ENCODE assay signal across 12 cellular contexts in genomic region chr14:35352274-35353233, GRCh38. TPM values are rescaled to one million over a fixed set of nuclear protein-coding genes. Genes with fewer than 3 reads are reported as not detected.
DNase-seq lines count a peak whose midpoint lies in the region; ATAC-seq, FAIRE-seq and TF ChIP-seq lines count a peak whose summit lies in the region.
"Had no signal": no experiment of that assay in that cellular context is flagged by ENCODE, and none has a peak within 500 bp of the region (broad histone marks: within the 10 kb centered on the region; RNA-seq: fewer than 3 reads in every experiment).

No MANE protein-coding gene starts in this region.

- intact Hi-C loops in K562 (cut with micrococcal nuclease) (no loop called here), kidney (cut with DNase I) (no loop called here)

- H3K36me3 Mint-ChIP-seq in activated T-helper 17 cell treated with anti-CD3 and anti-CD28 coated beads, Interleukin-2, amount 50 U/mL, for 72 hours (ENCODE audit: low read depth), result no peaks in the 10 kb centered on the region

- H3K79me2 ChIP-seq in K562 (ENCODE audit: control insufficient read depth, insufficient read depth, low read length), result no peaks in the 10 kb centered on the region

- H3K36me3 ChIP-seq in H7 (replicated peaks; ENCODE audit: control insufficient read depth, insufficient read depth, low read length) (no peaks in the 10 kb centered on the region), K562 (ENCODE audit: control insufficient read depth, insufficient read depth, low read length) (no peaks in the 10 kb centered on the region), mucosa of rectum (ENCODE audit: control insufficient read depth in 2 of 2, insufficient read depth in 2 of 2, low read length in 2 of 2) (no peaks in the 10 kb centered on the region), kidney (ENCODE audit: control insufficient read depth in 1 of 2, insufficient read depth in 2 of 2, low read length in 2 of 2) (no peaks in the 10 kb centered on the region)

- no peak for TF ChIP-seq EP300 in K562 (IDR thresholded peaks at IDR 0.05; ENCODE audit: low read length)

- peaks cover 15% of the 10 kb centered on the region for H3K4me1 Mint-ChIP-seq in activated T-helper 17 cell treated with anti-CD3 and anti-CD28 coated beads, Interleukin-2, amount 50 U/mL, for 72 hours

- H3K9ac ChIP-seq in K562 (ENCODE audit: insufficient read depth in 1 of 2, low read depth in 2 of 2, low read length in 2 of 2) (peak overlapping the region in 1 of 2 experiments; percentile 78; a peak in 3 of 4 replicates), mucosa of rectum (ENCODE audit: low read depth in 1 of 2, low read length in 2 of 2) (no peak overlapping the region), kidney (ENCODE audit: low read length in 2 of 2) (no peak overlapping the region)

- H3K9me3 Mint-ChIP-seq in activated T-helper 17 cell treated with anti-CD3 and anti-CD28 coated beads, Interleukin-2, amount 50 U/mL, for 72 hours, result no peaks in the 10 kb centered on the region

- TF ChIP-seq POLR2A in K562 (conservative IDR thresholded peaks at IDR 0.05), result no peak

- peak overlapping the region; percentile 92 for H2AFZ ChIP-seq in K562 (ENCODE audit: low read depth, low read length)

- no peak for TF ChIP-seq RAD21 in K562 (CRISPR knock-in tag; conservative IDR thresholded peaks at IDR 0.05 in 1 of 2, IDR thresholded peaks at IDR 0.05 in 1 of 2)

- H3K9me1 ChIP-seq in K562 (ENCODE audit: control insufficient read depth, insufficient read depth, low read length), result no peaks in the 10 kb centered on the region

- in situ Hi-C loops in K562 (cut with MboI), result no loop called here

- no peak overlapping the region for H3K27ac Mint-ChIP-seq in activated T-helper 17 cell treated with anti-CD3 and anti-CD28 coated beads, Interleukin-2, amount 50 U/mL, for 72 hours

- H3K4me3 ChIP-seq in H7 (ENCODE audit: insufficient read depth, low read depth, low read length), result no peak overlapping the region
- no peak overlapping the region for H3K4me3 ChIP-seq in K562
- no peak overlapping the region for H3K4me3 ChIP-seq in mucosa of rectum (ENCODE audit: low read length in 2 of 2)
- no peak overlapping the region for H3K4me3 ChIP-seq in kidney (ENCODE audit: low read length in 2 of 2)

- H3K27me3 ChIP-seq in H7 (ENCODE audit: control insufficient read depth, insufficient read depth, low read length), result no peaks in the 10 kb centered on the region
- H3K27me3 ChIP-seq in K562 (ENCODE audit: control insufficient read depth in 2 of 2, insufficient read depth in 2 of 2, low read length in 2 of 2), result no peaks in the 10 kb centered on the region
- no peaks in the 10 kb centered on the region for H3K27me3 ChIP-seq in mucosa of rectum (ENCODE audit: control insufficient read depth in 2 of 2, insufficient read depth in 2 of 2, low read length in 2 of 2)

- no TSS peak for BruUV-seq in K562 (replicated peaks; lab: Mats Ljungman, UMichigan)

- H3K4me2 ChIP-seq in K562 (ENCODE audit: insufficient read depth, low read length), result peak overlapping the region; percentile 16; the same call in 1 of the 2 replicates

- H3K27me3 Mint-ChIP-seq in activated T-helper 17 cell treated with anti-CD3 and anti-CD28 coated beads, Interleukin-2, amount 50 U/mL, for 72 hours, result no peaks in the 10 kb centered on the region

- peak; percentile 58 for DNase-seq in H7
- DNase-seq in K562 (ENCODE audit: extremely low read depth in 1 of 4, low spot score in 3 of 4), result no peak
- DNase-seq in NCI-H2196 (lab: John Stamatoyannopoulos, UW; ENCODE audit: unreplicated experiment), result no peak
- no peak for DNase-seq in kidney
- DNase-seq: activated effector memory CD4-positive, alpha-beta T cell treated with Interleukin-2 at 50 U/mL for 16 hours; NCI-H345 had no signal

- H3K9me3 ChIP-seq in K562 (replicated peaks; ENCODE audit: control insufficient read depth, insufficient read depth, low read depth, low read length), result no peaks in the 10 kb centered on the region
- H3K9me3 ChIP-seq in mucosa of rectum (ENCODE audit: control insufficient read depth in 2 of 2, low read length in 2 of 2), result no peaks in the 10 kb centered on the region
- no peaks in the 10 kb centered on the region for H3K9me3 ChIP-seq in kidney (ENCODE audit: control insufficient read depth in 1 of 2, low read length in 2 of 2)

- FAIRE-seq in K562 (lab: Jason Lieb, UNC), result no peak
- no peak for FAIRE-seq in kidney (lab: Jason Lieb, UNC)

- H4K20me1 ChIP-seq in K562 (replicated peaks; ENCODE audit: control insufficient read depth, insufficient read depth, low read length), result no peaks in the 10 kb centered on the region

- TF ChIP-seq CTCF in 22Rv1 (IDR thresholded peaks at IDR 0.05) (no peak), K562 (IDR thresholded peaks at IDR 0.05 in 2 of 3, conservative IDR thresholded peaks at IDR 0.05 in 1 of 3; ENCODE audit: insufficient read depth in 2 of 3, low read depth in 1 of 3, low read length in 3 of 3) (no peak), kidney (IDR thresholded peaks at IDR 0.05; ENCODE audit: borderline replicate concordance, extremely low read depth, insufficient read depth) (no peak)

- ATAC-seq in K562 (peak; percentile 60), HG03457 (IDR thresholded peaks at IDR 0.05; ENCODE audit: unreplicated experiment) (no peak)
- no peak for ATAC-seq in activated T-helper 17 cell treated with anti-CD3 and anti-CD28 coated beads, Interleukin-2, amount 50 U/mL, for 72 hours (replicated peaks)
- ATAC-seq: activated CD4-positive, CD25-positive, alpha-beta regulatory T cell treated with anti-CD3 and anti-CD28 coated beads, Interleukin-2, amount 50 U/mL, for 24 hours; HCT116 had no signal

- POLR2A ChIA-PET in K562 (lab: Yijun Ruan, JAX), result interaction anchor here (0.8 to 2.6 kb wide), 3 partner anchors 13 to 15 kb away, joined by 3 to 11 read pairs (median 3); no protein-coding TSS in a partner anchor

- H3K27ac ChIP-seq in 22Rv1 (peak overlapping the region; percentile 84), K562 (ENCODE audit: extremely low read depth, low read depth, low read length) (peak overlapping the region; percentile 40), mucosa of rectum (ENCODE audit: low read depth in 2 of 2, low read length in 2 of 2) (peak overlapping the region; percentile 2 to 23), kidney (ENCODE audit: low read depth in 2 of 2, low read length in 2 of 2) (no peak overlapping the region)

- CTCF ChIA-PET in K562 (lab: Yijun Ruan, JAX; ENCODE audit: low intra/inter-chr PET ratio), result no interaction called here

- H3K4me3 Mint-ChIP-seq in activated T-helper 17 cell treated with anti-CD3 and anti-CD28 coated beads, Interleukin-2, amount 50 U/mL, for 72 hours, result no peak overlapping the region

- 42% methylated on average over 9 of the region's 15 CpGs for WGBS in K562 (ENCODE audit: insufficient coverage, low coverage, missing lambda C conversion rate)

- H3K4me1 ChIP-seq in K562 (replicated peaks in 1 of 2; ENCODE audit: control insufficient read depth in 2 of 2, insufficient read depth in 2 of 2, low read length in 2 of 2), result peaks cover 18 to 19% of the 10 kb centered on the region in 2 experiments
- peaks cover 9 to 24% of the 10 kb centered on the region in 2 donors for H3K4me1 ChIP-seq in mucosa of rectum (ENCODE audit: control insufficient read depth in 2 of 2, insufficient read depth in 2 of 2, low read length in 2 of 2)
- peaks cover 6 to 8% of the 10 kb centered on the region in 2 donors for H3K4me1 ChIP-seq in kidney (ENCODE audit: control insufficient read depth in 1 of 2, insufficient read depth in 1 of 2, low read depth in 1 of 2, low read length in 2 of 2)

TF ChIP-seq in K562, 482 proteins besides CTCF, POLR2A, EP300 and RAD21 (continues in another document):
- TF ChIP-seq MNT (conservative IDR thresholded peaks at IDR 0.05) (no peak), SMARCA4 (IDR thresholded peaks at IDR 0.05) (0 out of 2 replicates have a peak, but pooled peaks have one; percentile 22), ZC3H8 (IDR thresholded peaks at IDR 0.05) (no peak), BRD4 (IDR thresholded peaks at IDR 0.05) (no peak), ARID2 (IDR thresholded peaks at IDR 0.05) (0 out of 2 replicates have a peak, but pooled peaks have one; percentile 33), NFIC (IDR thresholded peaks at IDR 0.05) (no peak), MTA2 (IDR thresholded peaks at IDR 0.05; ENCODE audit: low read depth) (no peak)

RNA-seq across cellular contexts. Expression of gene NFKBIA, which starts 52.0 kb away (rescaled TPM):
- total RNA-seq in H7 (2014; rRNA removed; shearing (Covaris generic)), result 49.2 and 64.3 TPM in 2 replicates
- 39.0 and 119 TPM in 2 replicates for total RNA-seq in K562 (2011; cell fraction: chromatin; rRNA removed; ENCODE audit: low replicate concordance)
- total RNA-seq in K562 (2011; cell fraction: nucleolus; rRNA removed), result 77.4 and 121 TPM in 2 replicates
- 50.6 and 60.0 TPM in 2 replicates for total RNA-seq in K562 (2011; cell fraction: nucleoplasm; rRNA removed)
- 20.9 and 39.6 TPM in 2 replicates for total RNA-seq in K562 (2014; rRNA removed)
- 16.7 and 17.7 TPM in 2 replicates for total RNA-seq in K562 (2014; rRNA removed; fragmentation: Illumina TruSeq; extraction: Trizol)
- 31.8 and 34.5 TPM in 2 replicates for total RNA-seq in K562 (2015; rRNA removed; fragmentation: Illumina TruSeq; extraction: Trizol)
- 21.3 and 22.7 TPM in 2 replicates for total RNA-seq in K562 (2021)
- polyA plus RNA-seq in K562 (2011; rRNA removed), result 15.0 and 23.8 TPM in 2 replicates
- polyA plus RNA-seq in K562 (2011; cell fraction: cytosol; rRNA removed), result 17.5 and 26.1 TPM in 2 replicates
- 75.3 and 106 TPM in 2 replicates for polyA plus RNA-seq in K562 (2011; cell fraction: nucleus; rRNA removed)
- 23.5 and 32.0 TPM in 2 replicates for polyA plus RNA-seq in K562 (2012)
- polyA plus RNA-seq in K562 (2014; fragmentation: Illumina TruSeq; extraction: Trizol), result 23.8 and 24.4 TPM in 2 replicates
- polyA plus RNA-seq in K562 (2014; fragmentation: Nextera tagmentation; extraction: Ambion mirVana), result 1 to 10 TPM; 6.9 to 8.8 TPM
- 15.3 and 18.2 TPM in 2 replicates for polyA plus RNA-seq in K562 (2014; rRNA removed)
- 19.5 and 24.3 TPM in 2 replicates for polyA minus RNA-seq in K562 (2011; rRNA and poly(A)+ RNA removed)
- polyA minus RNA-seq in K562 (2011; cell fraction: cytosol; rRNA and poly(A)+ RNA removed), result 17.6 and 21.0 TPM in 2 replicates
- 67.9 and 90.0 TPM in 2 replicates for polyA minus RNA-seq in K562 (2011; cell fraction: nucleus; rRNA and poly(A)+ RNA removed)
- 100 to 1,000 TPM; 299 to 554 TPM for total RNA-seq in activated T-helper 17 cell treated with anti-CD3 and anti-CD28 coated beads, Interleukin-2, amount 50 U/mL, for 72 hours
- 171 TPM for total RNA-seq in kidney
- polyA plus RNA-seq in kidney (ENCODE audit: insufficient read depth, low read depth, low replicate concordance), result 131 TPM

Comparison
In these comparisons a context has a peak if more than half of its experiments do, and no peak if none do; other contexts are left out.
1. H3K27ac ChIP-seq: peak in 22Rv1 (single experiment), K562 (single experiment) and mucosa of rectum (2 of 2); none in kidney (0 of 2).